ENCODE assay signal across 8 cellular contexts in genomic region chr1:119327436-119328155, GRCh38. TPM values are rescaled to one million over a fixed set of nuclear protein-coding genes. Genes with fewer than 3 reads are reported as not detected.
DNase-seq lines count a peak whose midpoint lies in the region; ATAC-seq and TF ChIP-seq lines count a peak whose summit lies in the region.

No MANE protein-coding gene starts in this region.

- peak; percentile 79 for TF ChIP-seq CTCF in WERI-Rb-1 (IDR thresholded peaks at IDR 0.05; ENCODE audit: low read depth, low read length)

- WGBS in HUES64, result 4% methylated on average over 34 of the region's 34 CpGs

- H3K9me3 ChIP-seq in HUES64 (ENCODE audit: insufficient read depth, low read depth, low read length) (no peaks in the 10 kb centered on the region), WERI-Rb-1 (ENCODE audit: severe bottlenecking) (no peaks in the 10 kb centered on the region)
- no peaks in the 10 kb centered on the region for H3K9me3 ChIP-seq in effector memory CD4-positive, alpha-beta T cell (ENCODE audit: control insufficient read depth, low read length)

- peak; percentile 64 for DNase-seq in DMS53 (lab: John Stamatoyannopoulos, UW)
- DNase-seq in WERI-Rb-1, result peak; percentile 78
- no peak for DNase-seq in effector memory CD4-positive, alpha-beta T cell
- DNase-seq in medulla oblongata (ENCODE audit: extremely low spot score), result peak; percentile 48
- DNase-seq in stimulated activated naive CD4-positive, alpha-beta T cell treated with Interleukin-2 at 50 U/mL for 16 hours (lab: John Stamatoyannopoulos, UW), result peak; percentile 1

- peak overlapping the region; percentile 50 for H3K9ac ChIP-seq in HUES64 (ENCODE audit: low read depth, low read length)

- no peaks in the 10 kb centered on the region for H3K36me3 ChIP-seq in HUES64 (ENCODE audit: insufficient read depth, low read length)
- no peaks in the 10 kb centered on the region for H3K36me3 ChIP-seq in WERI-Rb-1
- no peaks in the 10 kb centered on the region for H3K36me3 ChIP-seq in effector memory CD4-positive, alpha-beta T cell (ENCODE audit: control insufficient read depth, insufficient read depth, low read length)

- H3K27ac ChIP-seq in HUES64 (ENCODE audit: low read depth, low read length) (peak overlapping the region; percentile 72; the same call in 1 of the 2 replicates), WERI-Rb-1 (peak overlapping the region; percentile 19; the same call in 1 of the 2 replicates)
- H3K27ac ChIP-seq in effector memory CD4-positive, alpha-beta T cell (ENCODE audit: insufficient read depth, low read length, poor library complexity, severe bottlenecking), result no peak overlapping the region

- ATAC-seq in HG02970 (IDR thresholded peaks at IDR 0.05; ENCODE audit: low FRiP score, unreplicated experiment) (no peak), HG03571 (IDR thresholded peaks at IDR 0.05; ENCODE audit: unreplicated experiment) (no peak)

- peaks cover 54% of the 10 kb centered on the region for H3K4me1 ChIP-seq in HUES64 (ENCODE audit: insufficient read depth, low read length)
- no peaks in the 10 kb centered on the region for H3K4me1 ChIP-seq in effector memory CD4-positive, alpha-beta T cell (ENCODE audit: control insufficient read depth, insufficient read depth, low read length, poor library complexity, severe bottlenecking)

- peaks cover 10% of the 10 kb centered on the region; the same call in 1 of the 2 replicates for H3K27me3 ChIP-seq in HUES64 (ENCODE audit: insufficient read depth, low read length)
- no peaks in the 10 kb centered on the region for H3K27me3 ChIP-seq in WERI-Rb-1 (ENCODE audit: insufficient read depth, low read depth, severe bottlenecking)
- no peaks in the 10 kb centered on the region for H3K27me3 ChIP-seq in effector memory CD4-positive, alpha-beta T cell (replicated peaks; ENCODE audit: control insufficient read depth, insufficient read depth, low read length, poor library complexity, severe bottlenecking)

- H3K4me3 ChIP-seq in HUES64 (ENCODE audit: low read length), result peak overlapping the region; percentile 49
- peak overlapping the region; percentile 63 for H3K4me3 ChIP-seq in WERI-Rb-1 (ENCODE audit: low read depth, low read length)
- peak overlapping the region; percentile 46 for H3K4me3 ChIP-seq in effector memory CD4-positive, alpha-beta T cell (ENCODE audit: insufficient read depth, low read depth, low read length, poor library complexity, severe bottlenecking)

RNA-seq across cellular contexts. Expression of gene HAO2, which starts 41.0 kb away (rescaled TPM):
- polyA plus RNA-seq in HUES64 (2013, experiment 1 of 2), result not detected
- 0.19 TPM for polyA plus RNA-seq in HUES64 (2013, experiment 2 of 2)

Comparison
In these comparisons a context has a peak if more than half of its experiments do, and no peak if none do; other contexts are left out.
1. DNase-seq: peak in DMS53 (single experiment), WERI-Rb-1 (single experiment), medulla oblongata (single experiment) and stimulated activated naive CD4-positive, alpha-beta T cell treated with Interleukin-2 at 50 U/mL for 16 hours (single experiment); none in effector memory CD4-positive, alpha-beta T cell (0 of 3).
2. Peak in every context shown above with its lines, with median percentiles within 50 percentile points of each other: H3K4me3 ChIP-seq.